23 cellular contexts compared by ENCODE assay signal in genomic region chr3:10253731-10254130, GRCh38. TPM values are rescaled to one million over a fixed set of nuclear protein-coding genes. Genes with fewer than 3 reads are reported as not detected.
DNase-seq lines count a peak whose midpoint lies in the region; ATAC-seq lines count a peak whose summit lies in the region.
"Had no signal": no experiment of that assay in that cellular context is flagged by ENCODE, and none has a peak within 500 bp of the region (broad histone marks: within the 10 kb centered on the region; RNA-seq: fewer than 3 reads in every experiment).

No MANE protein-coding gene starts in this region.

- H3K4ac ChIP-seq in neuronal stem cell (ENCODE audit: low read length), result no peak overlapping the region

- H3K27ac Mint-ChIP-seq in activated T-cell treated with anti-CD3 and anti-CD28 coated beads, Interleukin-2, amount 50 U/mL, for 24 hours, result peak overlapping the region; percentile 81
- peak overlapping the region in 6 of 8 donors; percentile 50 to 81 (median 72) for H3K27ac Mint-ChIP-seq in CD8-positive, alpha-beta memory T cell
- no peak overlapping the region for H3K27ac Mint-ChIP-seq in central memory CD8-positive, alpha-beta T cell (ENCODE audit: low read depth)
- H3K27ac Mint-ChIP-seq: HFFc6 had no signal

- H2AK5ac ChIP-seq in neuronal stem cell (ENCODE audit: low read depth, low read length), result no peak overlapping the region

- H2AFZ ChIP-seq in neuronal stem cell (ENCODE audit: low read length), result no peak overlapping the region

- H4K91ac ChIP-seq in neuronal stem cell (ENCODE audit: low read depth, low read length, poor library complexity), result no peak overlapping the region

- H4K8ac ChIP-seq in neuronal stem cell (ENCODE audit: low read depth, low read length), result peak overlapping the region; percentile 26

- peaks cover 77% of the 10 kb centered on the region for H3K4me1 Mint-ChIP-seq in activated T-cell treated with anti-CD3 and anti-CD28 coated beads, Interleukin-2, amount 50 U/mL, for 24 hours (ENCODE audit: low read depth)
- H3K4me1 Mint-ChIP-seq in CD8-positive, alpha-beta memory T cell, result peaks cover 67 to 89% (median 74%) of the 10 kb centered on the region in 3 donors
- peaks cover 77% of the 10 kb centered on the region for H3K4me1 Mint-ChIP-seq in central memory CD8-positive, alpha-beta T cell

- H3K4me2 ChIP-seq in neuronal stem cell (ENCODE audit: insufficient read depth, low read length, poor library complexity, severe bottlenecking), result no peak overlapping the region

- no peak overlapping the region for H3K14ac ChIP-seq in neuronal stem cell (ENCODE audit: low read length)

- no peak overlapping the region for H3K9ac ChIP-seq in neuronal stem cell (ENCODE audit: low read depth, low read length, poor library complexity)

- ATAC-seq in central memory CD8-positive, alpha-beta T cell (replicated peaks; ENCODE audit: extremely low read depth, poor library complexity, severe bottlenecking), result no peak

- no peak overlapping the region for H3K4me3 Mint-ChIP-seq in activated T-cell treated with anti-CD3 and anti-CD28 coated beads, Interleukin-2, amount 50 U/mL, for 24 hours
- peak overlapping the region in 4 of 7 donors; percentile 8 to 37 (median 29) for H3K4me3 Mint-ChIP-seq in CD8-positive, alpha-beta memory T cell
- H3K4me3 Mint-ChIP-seq in central memory CD8-positive, alpha-beta T cell, result peak overlapping the region; percentile 12
- H3K4me3 Mint-ChIP-seq: HFFc6 had no signal

- no peak overlapping the region for H2BK12ac ChIP-seq in neuronal stem cell (ENCODE audit: low read length)

- peaks cover 94% of the 10 kb centered on the region for H3K36me3 Mint-ChIP-seq in activated T-cell treated with anti-CD3 and anti-CD28 coated beads, Interleukin-2, amount 50 U/mL, for 24 hours (ENCODE audit: low read depth)
- H3K36me3 Mint-ChIP-seq in CD8-positive, alpha-beta memory T cell, result peaks cover 7 to 76% (median 8%) of the 10 kb centered on the region in 3 donors
- peaks cover 39% of the 10 kb centered on the region for H3K36me3 Mint-ChIP-seq in central memory CD8-positive, alpha-beta T cell (ENCODE audit: insufficient read depth)

- no peak overlapping the region for H3K27ac ChIP-seq in CD8-positive, alpha-beta memory T cell (ENCODE audit: low read depth, low read length)
- no peak overlapping the region for H3K27ac ChIP-seq in neuronal stem cell (replicated peaks; ENCODE audit: low read length)
- H3K27ac ChIP-seq: testis, VCaP had no signal

- no peaks in the 10 kb centered on the region for H3K27me3 Mint-ChIP-seq in activated T-cell treated with anti-CD3 and anti-CD28 coated beads, Interleukin-2, amount 50 U/mL, for 24 hours
- H3K27me3 Mint-ChIP-seq in CD8-positive, alpha-beta memory T cell, result no peaks in the 10 kb centered on the region
- H3K27me3 Mint-ChIP-seq in central memory CD8-positive, alpha-beta T cell, result no peaks in the 10 kb centered on the region

- no peaks in the 10 kb centered on the region for H3K27me3 ChIP-seq in CD8-positive, alpha-beta memory T cell (ENCODE audit: insufficient read depth, low read length, poor library complexity, severe bottlenecking)
- H3K27me3 ChIP-seq in neuronal stem cell (ENCODE audit: control insufficient read depth in 3 of 3, insufficient read depth in 3 of 3, low read depth in 1 of 3, low read length in 3 of 3), result no peaks in the 10 kb centered on the region
- H3K27me3 ChIP-seq: testis had no signal

- WGBS in neuronal stem cell (ENCODE audit: extremely low coverage in 2 of 2, insufficient read length in 2 of 2, insufficient replicate concordance in 1 of 2), 2 donors, result no CpG with 5 or more reads among the region's 3 CpGs

- H3K4me3 ChIP-seq in CD8-positive, alpha-beta memory T cell (ENCODE audit: low read length), result no peak overlapping the region
- H3K4me3 ChIP-seq in neuronal stem cell (ENCODE audit: low read length in 2 of 2), result no peak overlapping the region
- H3K4me3 ChIP-seq: testis had no signal

- H3K36me3 ChIP-seq in CD8-positive, alpha-beta memory T cell (ENCODE audit: insufficient read depth, low read length), result peaks cover 15% of the 10 kb centered on the region
- peaks cover 19 to 75% of the 10 kb centered on the region in 2 donors for H3K36me3 ChIP-seq in neuronal stem cell (replicated peaks in 1 of 2; ENCODE audit: control insufficient read depth in 2 of 2, insufficient read depth in 2 of 2, low read length in 2 of 2)

- no peaks in the 10 kb centered on the region for H3K9me3 ChIP-seq in CD8-positive, alpha-beta memory T cell (ENCODE audit: low read length)
- H3K9me3 ChIP-seq in neuronal stem cell (replicated peaks in 1 of 2; ENCODE audit: control insufficient read depth in 2 of 2, insufficient read depth in 1 of 2, low read depth in 1 of 2, low read length in 2 of 2), result peaks cover 0 to 2% of the 10 kb centered on the region in 2 donors
- H3K9me3 ChIP-seq: testis had no signal

- H3K79me1 ChIP-seq in neuronal stem cell (ENCODE audit: low read depth, low read length), result peaks cover 3% of the 10 kb centered on the region

- H2BK15ac ChIP-seq in neuronal stem cell (ENCODE audit: low read length), result no peak overlapping the region

- no peak overlapping the region for H3K18ac ChIP-seq in neuronal stem cell (ENCODE audit: low read length)

- H3K23ac ChIP-seq in neuronal stem cell (ENCODE audit: low read depth, low read length, poor library complexity), result no peak overlapping the region

- H3K4me1 ChIP-seq in CD8-positive, alpha-beta memory T cell (ENCODE audit: insufficient read depth, low read length), result peaks cover 44% of the 10 kb centered on the region
- peaks cover 0 to 11% of the 10 kb centered on the region in 2 donors for H3K4me1 ChIP-seq in neuronal stem cell (ENCODE audit: control insufficient read depth in 2 of 2, insufficient read depth in 1 of 2, low read depth in 1 of 2, low read length in 2 of 2)

- DNase-seq in activated T-cell treated with anti-CD3 and anti-CD28 coated beads, Interleukin-2, amount 50 U/mL, for 24 hours, result peak; percentile 20
- DNase-seq in activated T-cell treated with anti-CD3 and anti-CD28 coated beads for 4 hours (no peak), neuronal stem cell (ENCODE audit: low spot score) (no peak), HCEC 1CT (no peak), NCI-H1436 treated with DMSO at 0.1 percent for 48 hours (lab: John Stamatoyannopoulos, UW) (no peak), SKM-1 (lab: John Stamatoyannopoulos, UW; ENCODE audit: unreplicated experiment) (no peak)
- no peak for DNase-seq in CD8-positive, alpha-beta memory T cell
- DNase-seq in central memory CD8-positive, alpha-beta T cell (ENCODE audit: low spot score in 2 of 2), result no peak
- DNase-seq: DMS79 treated with DMSO at 0.1 percent for 48 hours; glutamatergic neuron; HFFc6; KG1; MV-4-11; NCI-H1930; NCI-H345; NK-92 treated with Interleukin-12 subunit alpha and Interleukin-12 subunit beta, amount 100 ng/mL, for 24 hours; RPMI8226; stimulated activated CD4-positive, alpha-beta T cell treated with anti-CD3 and anti-CD28 coated beads, Interleukin-12 subunit alpha, Interleukin-12 subunit beta, amount 100 ng/mL, for 4 hours; SW 1271; testis had no signal

- no peak overlapping the region for H2BK5ac ChIP-seq in neuronal stem cell (ENCODE audit: low read length)

- H2BK120ac ChIP-seq in neuronal stem cell (ENCODE audit: low read depth, low read length), result no peak overlapping the region

- POLR2A ChIA-PET in CD8-positive, alpha-beta memory T cell (lab: Charles Lee), result no interaction called here

- CTCF ChIA-PET in CD8-positive, alpha-beta memory T cell (lab: Charles Lee), result interaction anchor here (2.2 kb wide), 1 partner anchor 9 kb away, joined by 11 read pairs; no protein-coding TSS in a partner anchor

- no peaks in the 10 kb centered on the region for H3K9me3 Mint-ChIP-seq in activated T-cell treated with anti-CD3 and anti-CD28 coated beads, Interleukin-2, amount 50 U/mL, for 24 hours
- no peaks in the 10 kb centered on the region for H3K9me3 Mint-ChIP-seq in CD8-positive, alpha-beta memory T cell
- no peaks in the 10 kb centered on the region for H3K9me3 Mint-ChIP-seq in central memory CD8-positive, alpha-beta T cell
- H3K9me3 Mint-ChIP-seq: HFFc6 had no signal

RNA-seq across cellular contexts. Expression of gene TATDN2, which starts 5.5 kb away (rescaled TPM):
- 10 to 100 TPM; 57.6 to 60.0 TPM for total RNA-seq in CD8-positive, alpha-beta memory T cell
- polyA plus RNA-seq in CD8-positive, alpha-beta memory T cell, result 23.3 TPM
- polyA plus RNA-seq in neuronal stem cell (2013, experiment 1 of 2), result 10.3 TPM
- polyA plus RNA-seq in neuronal stem cell (2013, experiment 2 of 2), result 10.2 TPM

RNA-seq across cellular contexts. Expression of gene GHRL, which starts 39.0 kb away (rescaled TPM):
- under 1 TPM in 1 of 2 experiments, not detected in 1; 0.69 TPM for total RNA-seq in CD8-positive, alpha-beta memory T cell
- 0.16 TPM for polyA plus RNA-seq in CD8-positive, alpha-beta memory T cell
- not detected for polyA plus RNA-seq in neuronal stem cell (2013, experiment 1 of 2)
- polyA plus RNA-seq in neuronal stem cell (2013, experiment 2 of 2), result 0.21 TPM
- total RNA-seq: activated CD8-positive, alpha-beta memory T cell treated with anti-CD3 and anti-CD28 coated beads for 36 hours; renal cortical epithelial cell had no signal
